In genomic region chr15:44045661-44046060, GRCh38 we compare ENCODE assay signal across 24 cellular contexts.
"Had no signal": no experiment of that assay in that cellular context is flagged by ENCODE, and none has a peak within 500 bp of the region (broad histone marks: within the 10 kb centered on the region; RNA-seq: fewer than 3 reads in every experiment).

No MANE protein-coding gene starts in this region.

- H3K4me3 Mint-ChIP-seq: IgD-negative memory B cell had no signal

- H3K4me3 ChIP-seq: K562 had no signal

- H3K4me2 ChIP-seq: KMS-11, SK-N-SH had no signal

- H3K36me3 Mint-ChIP-seq: IgD-negative memory B cell had no signal

- DNase-seq: Kasumi-1, MM.1S, NCI-H1092 treated with DMSO at 0.1 percent for 48 hours, NCI-H1436, NCI-H187, NCI-H2029, NCI-H2081 treated with DMSO at 0.1 percent for 48 hours, NCI-H2171, NCI-H226, NCI-H446, NCI-H510A, NCI-H524 treated with DMSO at 0.1 percent for 48 hours, NCI-H69, NCI-H774, PC-3, SHP77, SK-N-SH had no signal

- H3K9ac ChIP-seq: KMS-11, SK-N-SH had no signal

- H3K9me3 ChIP-seq: SK-N-SH had no signal

- ATAC-seq: K562, Panc1, PC-3 had no signal

- H3K27ac ChIP-seq: HL-60, KMS-11, RWPE1 had no signal

- H3K4me1 Mint-ChIP-seq: IgD-negative memory B cell had no signal

- FAIRE-seq: HTR-8/SVneo, K562 had no signal

- H3K27ac Mint-ChIP-seq: IgD-negative memory B cell had no signal
